ENCODE assay signal across 19 cellular contexts in the genomic region with DNA sequence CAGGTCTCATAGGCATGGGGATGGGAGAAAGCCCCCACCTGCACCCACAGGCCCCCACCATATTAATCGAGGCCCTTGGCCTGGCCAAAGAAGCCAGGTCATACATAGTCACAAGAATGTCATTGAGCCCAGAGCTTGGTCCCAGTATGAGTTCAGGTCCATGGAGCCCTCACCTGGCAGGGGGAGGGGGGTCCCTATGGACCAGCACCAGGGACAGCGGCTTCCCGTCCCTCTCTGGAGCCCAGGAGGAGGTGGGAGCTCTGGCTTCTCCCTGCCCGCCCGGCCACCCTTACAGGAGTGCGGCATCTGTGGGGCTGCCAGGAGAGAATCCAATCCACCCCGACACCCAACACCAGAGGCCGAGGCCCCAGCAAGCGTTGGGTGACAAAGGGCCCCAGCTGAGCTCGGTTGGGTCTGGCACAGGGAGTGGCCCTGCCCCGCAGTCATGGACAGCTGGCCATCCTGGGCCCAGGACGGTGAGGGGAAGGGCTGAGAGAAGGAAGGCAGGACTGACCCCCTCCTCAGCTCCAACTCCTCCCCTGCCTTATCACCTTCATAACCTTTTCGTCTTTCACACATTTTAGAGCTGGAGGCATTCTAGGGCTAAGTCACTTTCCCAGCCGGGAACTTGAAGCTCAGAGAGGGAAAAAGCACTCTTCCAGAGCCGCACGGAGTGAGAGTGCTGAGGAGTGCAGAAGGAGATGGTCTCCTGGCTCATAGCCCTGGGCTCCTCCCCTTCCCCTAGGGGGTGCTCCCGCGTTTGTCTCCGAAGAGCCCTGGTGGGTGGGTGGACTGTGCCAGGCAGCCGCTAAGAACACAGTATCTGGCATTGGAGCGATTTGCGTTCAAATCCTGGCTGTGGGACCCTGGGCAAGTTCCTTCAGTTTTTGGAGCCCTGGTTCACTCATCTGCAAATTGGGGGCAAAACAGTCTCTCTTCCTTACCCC. TPM values are rescaled to one million over a fixed set of nuclear protein-coding genes. Genes with fewer than 3 reads are reported as not detected.
A peak's percentile ranks its signal among the peaks of the same experiment; 100 is the strongest.
DNase-seq lines count a peak whose midpoint lies in the region; ATAC-seq and TF ChIP-seq lines count a peak whose summit lies in the region.
"Had no signal": no experiment of that assay in that cellular context is flagged by ENCODE, and none has a peak within 500 bp of the region (broad histone marks: within the 10 kb centered on the region; RNA-seq: fewer than 3 reads in every experiment).

No MANE protein-coding gene starts in this region.

- H3K27ac ChIP-seq in OCI-LY3 (ENCODE audit: low read length) (no peak overlapping the region), spleen (no peak overlapping the region)
- H3K27ac ChIP-seq in naive thymus-derived CD4-positive, alpha-beta T cell (ENCODE audit: low read depth, low read length), result no peak overlapping the region
- H3K27ac ChIP-seq: 22Rv1, SJSA1 had no signal

- no peaks in the 10 kb centered on the region for H3K4me1 Mint-ChIP-seq in activated naive CD8-positive, alpha-beta T cell treated with anti-CD3 and anti-CD28 coated beads, Interleukin-2, amount 50 U/mL, for 24 hours
- peaks cover 0 to 6% (median 0%) of the 10 kb centered on the region in 7 donors for H3K4me1 Mint-ChIP-seq in naive thymus-derived CD4-positive, alpha-beta T cell

- H3K9me3 Mint-ChIP-seq in activated naive CD8-positive, alpha-beta T cell treated with anti-CD3 and anti-CD28 coated beads, Interleukin-2, amount 50 U/mL, for 24 hours, result no peaks in the 10 kb centered on the region
- no peaks in the 10 kb centered on the region for H3K9me3 Mint-ChIP-seq in naive thymus-derived CD4-positive, alpha-beta T cell
- H3K9me3 Mint-ChIP-seq: HFFc6, T-cell had no signal

- TF ChIP-seq CTCF in OCI-LY3 (IDR thresholded peaks at IDR 0.05; ENCODE audit: low read depth, low read length) (peak; percentile 12; the same call in 1 of the 2 replicates), spleen (IDR thresholded peaks at IDR 0.05 in 8 of 11, conservative IDR thresholded peaks at IDR 0.05 in 3 of 11) (no peak)

- no peaks in the 10 kb centered on the region for H3K4me1 ChIP-seq in OCI-LY3 (ENCODE audit: low read length)
- H3K4me1 ChIP-seq in spleen, result no peaks in the 10 kb centered on the region
- no peaks in the 10 kb centered on the region for H3K4me1 ChIP-seq in naive thymus-derived CD4-positive, alpha-beta T cell (ENCODE audit: control insufficient read depth in 2 of 2, insufficient read depth in 2 of 2, low read length in 2 of 2)
- H3K4me1 ChIP-seq: SJSA1 had no signal

- H3K27me3 ChIP-seq in OCI-LY3 (ENCODE audit: low read depth, low read length) (peaks cover 38% of the 10 kb centered on the region), spleen (replicated peaks in 1 of 7) (peaks cover 0 to 18% (median 0%) of the 10 kb centered on the region in 7 donors)
- H3K27me3 ChIP-seq in naive thymus-derived CD4-positive, alpha-beta T cell (ENCODE audit: control insufficient read depth in 2 of 2, insufficient read depth in 2 of 2, low read length in 2 of 2), result no peaks in the 10 kb centered on the region

- no peak overlapping the region for H3K4me2 ChIP-seq in OCI-LY3 (ENCODE audit: low read length)

- no peak overlapping the region for H3K9ac ChIP-seq in OCI-LY3 (ENCODE audit: low read length)

- no peak overlapping the region for H3K27ac Mint-ChIP-seq in activated naive CD8-positive, alpha-beta T cell treated with anti-CD3 and anti-CD28 coated beads, Interleukin-2, amount 50 U/mL, for 24 hours
- H3K27ac Mint-ChIP-seq in naive thymus-derived CD4-positive, alpha-beta T cell, result no peak overlapping the region
- H3K27ac Mint-ChIP-seq: HFFc6, T-cell had no signal

- CTCF ChIA-PET in naive thymus-derived CD4-positive, alpha-beta T cell (lab: Charles Lee), result interaction anchor here (1.0 kb wide), 1 partner anchor 288 kb away, joined by 3 read pairs; no protein-coding TSS in a partner anchor

- H3K36me3 ChIP-seq in OCI-LY3 (replicated peaks; ENCODE audit: low read depth, low read length) (no peaks in the 10 kb centered on the region), spleen (no peaks in the 10 kb centered on the region)
- no peaks in the 10 kb centered on the region for H3K36me3 ChIP-seq in naive thymus-derived CD4-positive, alpha-beta T cell (ENCODE audit: control insufficient read depth in 2 of 3, insufficient read depth in 3 of 3, low read length in 3 of 3)
- H3K36me3 ChIP-seq: SJSA1 had no signal

- intact Hi-C loops in spleen (cut with DNase I; ENCODE audit: low total_unique reads), result no loop called here
- intact Hi-C loops in naive thymus-derived CD4-positive, alpha-beta T cell (cut with micrococcal nuclease), result no loop called here

- H3K4me3 Mint-ChIP-seq in activated naive CD8-positive, alpha-beta T cell treated with anti-CD3 and anti-CD28 coated beads, Interleukin-2, amount 50 U/mL, for 24 hours, result no peak overlapping the region
- H3K4me3 Mint-ChIP-seq in naive thymus-derived CD4-positive, alpha-beta T cell, result no peak overlapping the region
- H3K4me3 Mint-ChIP-seq: HFFc6, T-cell had no signal

- H3K9me3 ChIP-seq in OCI-LY3 (ENCODE audit: insufficient read depth, low read length), result no peaks in the 10 kb centered on the region
- no peaks in the 10 kb centered on the region for H3K9me3 ChIP-seq in spleen
- H3K9me3 ChIP-seq in naive thymus-derived CD4-positive, alpha-beta T cell (ENCODE audit: control insufficient read depth in 2 of 3, low read length in 3 of 3), result no peaks in the 10 kb centered on the region
- H3K9me3 ChIP-seq: SJSA1 had no signal

- peaks cover 12% of the 10 kb centered on the region for H3K27me3 Mint-ChIP-seq in activated naive CD8-positive, alpha-beta T cell treated with anti-CD3 and anti-CD28 coated beads, Interleukin-2, amount 50 U/mL, for 24 hours
- H3K27me3 Mint-ChIP-seq in naive thymus-derived CD4-positive, alpha-beta T cell, result peaks cover 0 to 23% (median 8%) of the 10 kb centered on the region in 5 donors

- peak; percentile 43 for DNase-seq in NCI-H82 (lab: John Stamatoyannopoulos, UW)
- no peak for DNase-seq in NCI-H82 treated with DMSO at 0.1 percent for 48 hours (lab: John Stamatoyannopoulos, UW; ENCODE audit: unreplicated experiment)
- DNase-seq in iPS-NIHi11 (ENCODE audit: low spot score), result peak; percentile 83
- peak; percentile 72 for DNase-seq in spleen
- no peak for DNase-seq in activated naive CD8-positive, alpha-beta T cell treated with anti-CD3 and anti-CD28 coated beads, Interleukin-2, amount 50 U/mL, for 24 hours
- DNase-seq in naive thymus-derived CD4-positive, alpha-beta T cell, result no peak
- DNase-seq in NCI-H187 (lab: John Stamatoyannopoulos, UW), result no peak
- DNase-seq: C1 segment of cervical spinal cord, DMS153, HFFc6, Karpas-422, NCI-H1417, NCI-H2029, NCI-H2171 treated with DMSO at 0.1 percent for 48 hours, T-cell had no signal

- H3K79me2 ChIP-seq in OCI-LY3 (ENCODE audit: low read length), result no peaks in the 10 kb centered on the region

- 56 to 61% (median 58%) methylated on average over 22 of the region's 22 CpGs for WGBS in spleen, 5 donors

- no peaks in the 10 kb centered on the region for H3K36me3 Mint-ChIP-seq in activated naive CD8-positive, alpha-beta T cell treated with anti-CD3 and anti-CD28 coated beads, Interleukin-2, amount 50 U/mL, for 24 hours (ENCODE audit: low read depth)
- no peaks in the 10 kb centered on the region for H3K36me3 Mint-ChIP-seq in naive thymus-derived CD4-positive, alpha-beta T cell
- H3K36me3 Mint-ChIP-seq: T-cell had no signal

- H3K4me3 ChIP-seq in OCI-LY3 (ENCODE audit: low read length) (no peak overlapping the region), spleen (no peak overlapping the region)
- H3K4me3 ChIP-seq in naive thymus-derived CD4-positive, alpha-beta T cell (ENCODE audit: low read length), result no peak overlapping the region
- H3K4me3 ChIP-seq: SJSA1 had no signal

- TF ChIP-seq POLR2A in spleen (IDR thresholded peaks at IDR 0.05), result no peak

- H4K20me1 ChIP-seq in OCI-LY3 (ENCODE audit: insufficient read depth, low read length), result no peaks in the 10 kb centered on the region

- H2AFZ ChIP-seq in OCI-LY3 (ENCODE audit: low read depth, low read length), result no peak overlapping the region

- no peak for ATAC-seq in activated naive CD8-positive, alpha-beta T cell treated with anti-CD3 and anti-CD28 coated beads, Interleukin-2, amount 50 U/mL, for 24 hours
- no peak for ATAC-seq in naive thymus-derived CD4-positive, alpha-beta T cell
- ATAC-seq: T-cell had no signal

- POLR2A ChIA-PET in naive thymus-derived CD4-positive, alpha-beta T cell (lab: Charles Lee), result no interaction called here

RNA-seq across cellular contexts. Expression of a gene that starts 54.6 kb away (rescaled TPM):
- 1 to 10 TPM in 1 of 7 donors, under 1 TPM in 4, not detected in 2; 0.20 to 1.5 (median 0.34) TPM for total RNA-seq in spleen
- under 1 TPM; 0.02 to 0.22 (median 0.08) TPM for polyA plus RNA-seq in spleen
- total RNA-seq in naive thymus-derived CD4-positive, alpha-beta T cell, result not detected
- polyA plus RNA-seq in naive thymus-derived CD4-positive, alpha-beta T cell, result not detected
- total RNA-seq: HFFc6, NCI-H460, SJSA1, T-cell had no signal

Comparison
In these comparisons a context has a peak if more than half of its experiments do, and no peak if none do; other contexts are left out.
1. DNase-seq: peak in NCI-H82 (single experiment), iPS-NIHi11 (single experiment) and spleen (single experiment); none in NCI-H82 treated with DMSO at 0.1 percent for 48 hours (single experiment), activated naive CD8-positive, alpha-beta T cell treated with anti-CD3 and anti-CD28 coated beads, Interleukin-2, amount 50 U/mL, for 24 hours (single experiment), naive thymus-derived CD4-positive, alpha-beta T cell (0 of 9) and NCI-H187 (0 of 2).